10 cellular contexts compared by ENCODE assay signal in genomic region chr1:234985007-234985370, GRCh38.
A peak's percentile ranks its signal among the peaks of the same experiment; 100 is the strongest.
DNase-seq lines count a peak whose midpoint lies in the region; ATAC-seq, FAIRE-seq and TF ChIP-seq lines count a peak whose summit lies in the region.
"Had no signal": no experiment of that assay in that cellular context is flagged by ENCODE, and none has a peak within 500 bp of the region (broad histone marks: within the 10 kb centered on the region; RNA-seq: fewer than 3 reads in every experiment).

No MANE protein-coding gene starts in this region.

- no peak for DNase-seq in left ventricle myocardium inferior
- DNase-seq in left cardiac atrium: no peak
- DNase-seq in caudate nucleus (lab: John Stamatoyannopoulos, UW): no peak
- no peak for DNase-seq in osteocyte (ENCODE audit: extremely low spot score, unreplicated experiment)
- no peak for DNase-seq in uterus
- DNase-seq in H54 (ENCODE audit: insufficient read length, low spot score): no peak
- no peak for DNase-seq in COR-L47 (lab: John Stamatoyannopoulos, UW)
- DNase-seq: NCI-H1436 treated with DMSO at 0.1 percent for 48 hours, NCI-H82 had no signal

- ATAC-seq in left cardiac atrium (no peak), GM19324 (IDR thresholded peaks at IDR 0.05; ENCODE audit: low FRiP score, unreplicated experiment) (no peak)

- TF ChIP-seq CTCF in left ventricle myocardium inferior (IDR thresholded peaks at IDR 0.05; ENCODE audit: borderline replicate concordance) (no peak), osteocyte (IDR thresholded peaks at IDR 0.05) (no peak), uterus (IDR thresholded peaks at IDR 0.05) (no peak)

- TF ChIP-seq POLR2A in uterus (IDR thresholded peaks at IDR 0.05): no peak
- no peak for TF ChIP-seq POLR2A in H54 (IDR thresholded peaks at IDR 0.05; ENCODE audit: low read depth, low read length)

- H3K4me1 ChIP-seq in left ventricle myocardium inferior: peaks cover 71% of the 10 kb centered on the region
- H3K4me1 ChIP-seq in uterus: peaks cover 11 to 33% of the 10 kb centered on the region in 2 donors

- no peak for FAIRE-seq in H54 (lab: Jason Lieb, UNC)

- peaks cover 3% of the 10 kb centered on the region for H3K36me3 Mint-ChIP-seq in osteocyte (ENCODE audit: unreplicated experiment)

- H3K4me3 ChIP-seq in left ventricle myocardium inferior: no peak overlapping the region
- no peak overlapping the region for H3K4me3 ChIP-seq in uterus

- H3K27me3 Mint-ChIP-seq in osteocyte (ENCODE audit: unreplicated experiment): no peaks in the 10 kb centered on the region

- H3K9me3 ChIP-seq in left ventricle myocardium inferior (replicated peaks) (no peaks in the 10 kb centered on the region), uterus (no peaks in the 10 kb centered on the region)

- peaks cover 4% of the 10 kb centered on the region for H3K9me3 Mint-ChIP-seq in osteocyte (ENCODE audit: unreplicated experiment)

- H3K36me3 ChIP-seq in left ventricle myocardium inferior (no peaks in the 10 kb centered on the region), uterus (no peaks in the 10 kb centered on the region)

- H3K4me3 Mint-ChIP-seq in osteocyte (ENCODE audit: unreplicated experiment): no peak overlapping the region

- H3K27ac ChIP-seq in left ventricle myocardium inferior (replicated peaks): peak overlapping the region; percentile 94
- peak overlapping the region; percentile 18 for H3K27ac ChIP-seq in caudate nucleus (ENCODE audit: low read depth, low read length)
- peak overlapping the region; percentile 87 to 89 for H3K27ac ChIP-seq in uterus

- H3K27ac Mint-ChIP-seq in osteocyte (ENCODE audit: unreplicated experiment): peak overlapping the region; percentile 99

- H3K27me3 ChIP-seq in left ventricle myocardium inferior (ENCODE audit: low read depth) (no peaks in the 10 kb centered on the region), uterus (no peaks in the 10 kb centered on the region)

- intact Hi-C loops in left ventricle myocardium inferior (cut with micrococcal nuclease) (loop anchor here (10.0 kb wide), 1 partner anchor 380 kb away; no protein-coding TSS in a partner anchor), left cardiac atrium (cut with DNase I) (no loop called here), uterus (cut with DNase I; ENCODE audit: low total_unique reads) (loop anchor here (10.0 kb wide), 1 partner anchor 260 kb away; no protein-coding TSS in a partner anchor)

- peaks cover 83% of the 10 kb centered on the region for H3K4me1 Mint-ChIP-seq in osteocyte (ENCODE audit: unreplicated experiment)

Comparison
In these comparisons a context has a peak if more than half of its experiments do, and no peak if none do; other contexts are left out.
1. intact Hi-C loops: an anchor here in left ventricle myocardium inferior (10.0 kb wide) and uterus (10.0 kb wide); none called in left cardiac atrium.
2. H3K27ac ChIP-seq: peak in every context shown above with its lines; median percentile 94 in left ventricle myocardium inferior; 88 in uterus; 18 in caudate nucleus.